Comparison of ENCODE assay signal across 26 cellular contexts in the genomic region with DNA sequence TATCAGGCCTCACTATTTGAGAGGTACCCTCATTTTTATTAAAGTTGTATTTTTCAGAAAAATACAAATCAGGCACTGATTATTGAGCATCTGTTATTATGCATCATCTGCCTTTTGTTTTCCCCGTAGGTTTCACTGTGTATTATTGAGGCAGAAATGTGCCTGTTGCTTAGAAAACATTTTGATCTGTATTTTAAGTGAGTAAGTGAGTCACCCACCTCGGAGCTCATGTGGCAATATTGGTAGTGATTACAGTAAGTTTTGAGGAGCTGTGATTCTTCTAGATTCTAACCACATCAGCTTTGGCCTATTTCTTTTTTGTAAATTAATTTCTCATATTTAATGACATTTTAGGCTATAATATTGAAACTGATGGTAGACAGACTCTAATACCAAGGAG. TPM values are rescaled to one million over a fixed set of nuclear protein-coding genes. Genes with fewer than 3 reads are reported as not detected.
"Had no signal": no experiment of that assay in that cellular context is flagged by ENCODE, and none has a peak within 500 bp of the region (broad histone marks: within the 10 kb centered on the region; RNA-seq: fewer than 3 reads in every experiment).

No MANE protein-coding gene starts in this region.

- H3K36me3 ChIP-seq: gastrocnemius medialis, neutrophil had no signal

- H3K4me3 ChIP-seq: body of pancreas, coronary artery, esophagus squamous epithelium, gastrocnemius medialis, heart right ventricle, lung, skin epidermis, transverse colon, vagina had no signal

- DNase-seq: activated B cell treated with CpG ODN at 0.5 μM for 24 hours; activated CD4-positive, alpha-beta T cell treated with anti-CD3 and anti-CD28 coated beads for 48 hours; activated CD8-positive, alpha-beta memory T cell treated with anti-CD3 and anti-CD28 coated beads, Interleukin-2, amount 50 U/mL, for 4 hours; activated CD8-positive, alpha-beta T cell treated with anti-CD3 and anti-CD28 coated beads for 36 hours; activated effector memory CD4-positive, alpha-beta T cell treated with anti-CD3 and anti-CD28 coated beads, Interleukin-2, amount 50 U/mL, for 16 hours; activated T-cell treated with anti-CD3 and anti-CD28 coated beads, Interleukin-2, amount 50 U/mL, for 48 hours; amniotic stem cell; body of pancreas; central memory CD4-positive, alpha-beta T cell; esophagus squamous epithelium; gastrocnemius medialis; heart right ventricle; naive thymus-derived CD8-positive, alpha-beta T cell; retina; stimulated activated CD4-positive, alpha-beta T cell treated with anti-CD3 and anti-CD28 coated beads, Interleukin-15, amount 100 ng/mL, for 24 hours; stimulated activated CD4-positive, alpha-beta T cell treated with anti-CD3 and anti-CD28 coated beads, Interleukin-4, amount 100 ng/mL, for 1 hour; stimulated activated naive B cell treated with anti-CD40 and anti-IgM and Interleukin-4, amounts not matched to agents 10 μg/mL and 1 μg/mL and 100 μg/mL, for 72 hours; transverse colon had no signal

- ATAC-seq: activated CD8-positive, alpha-beta T cell treated with anti-CD3 and anti-CD28 coated beads for 36 hours; body of pancreas; gastrocnemius medialis; heart right ventricle; naive thymus-derived CD8-positive, alpha-beta T cell; stimulated activated naive B cell treated with anti-CD40 and anti-IgM and Interleukin-4, amounts not matched to agents 10 μg/mL and 1 μg/mL and 100 μg/mL, for 72 hours had no signal

- FAIRE-seq: TTC549 had no signal

- H3K27me3 ChIP-seq: body of pancreas, esophagus squamous epithelium, gastrocnemius medialis, heart right ventricle, neutrophil, transverse colon, vagina had no signal

RNA-seq across cellular contexts. Expression of gene LAMP5, which starts 59.6 kb away (rescaled TPM):
- total RNA-seq: activated CD8-positive, alpha-beta T cell treated with anti-CD3 and anti-CD28 coated beads for 36 hours; body of pancreas; esophagus squamous epithelium; gastrocnemius medialis; naive thymus-derived CD8-positive, alpha-beta T cell; subcutaneous adipose tissue; T-helper 2 cell treated with Interferon-gamma antibody and Interleukin-4, amounts not matched to agents 100 ng/mL and 5 ng/mL, for 36 hours had no signal
- polyA plus RNA-seq: naive thymus-derived CD8-positive, alpha-beta T cell had no signal
